Comparison of ENCODE assay signal across 10 cellular contexts in the genomic region with DNA sequence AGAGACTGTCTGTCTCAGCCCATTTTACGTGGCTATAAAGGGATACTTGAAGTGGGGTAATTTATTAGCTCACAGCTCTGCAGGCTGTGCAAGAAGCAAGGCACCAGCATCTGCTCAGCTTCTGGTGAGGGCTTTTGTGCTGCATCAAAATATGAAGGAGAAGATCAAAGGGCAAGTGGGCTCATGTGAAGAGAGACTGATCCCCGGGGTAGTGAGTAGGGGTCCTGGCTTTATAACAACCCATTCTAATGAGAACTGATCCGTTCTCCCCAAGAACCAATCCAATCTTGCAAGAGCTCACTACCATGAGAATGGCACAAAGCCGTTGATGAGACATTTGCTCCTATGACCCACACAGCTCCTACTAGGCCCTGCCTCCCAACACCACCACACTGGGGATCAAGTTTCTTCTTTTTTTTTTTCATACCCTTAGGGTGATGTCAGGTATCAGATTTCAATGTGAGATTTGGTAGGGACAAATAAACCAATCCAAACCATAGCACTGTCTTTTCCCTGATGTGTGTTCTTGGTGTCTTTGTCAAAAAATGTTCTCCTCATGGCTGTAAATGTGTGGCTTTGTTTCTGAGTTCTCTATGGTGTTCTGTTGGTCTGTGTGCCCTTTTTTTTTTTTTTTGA.
DNase-seq lines count a peak whose midpoint lies in the region; ATAC-seq and TF ChIP-seq lines count a peak whose summit lies in the region.
"Had no signal": no experiment of that assay in that cellular context is flagged by ENCODE, and none has a peak within 500 bp of the region (broad histone marks: within the 10 kb centered on the region; RNA-seq: fewer than 3 reads in every experiment).

No MANE protein-coding gene starts in this region.

- ATAC-seq in GM21447 (IDR thresholded peaks at IDR 0.05; ENCODE audit: unreplicated experiment) (no peak), GM18520 (IDR thresholded peaks at IDR 0.05; ENCODE audit: unreplicated experiment) (no peak)
- ATAC-seq: activated T-cell treated with anti-CD3 and anti-CD28 coated beads, Interleukin-2, amount 50 U/mL, for 72 hours had no signal

- H3K27me3 ChIP-seq in brain microvascular endothelial cell (replicated peaks), result no peaks in the 10 kb centered on the region

- no peak overlapping the region for H3K4me3 ChIP-seq in brain microvascular endothelial cell (ENCODE audit: low read depth, low read length)
- H3K4me3 ChIP-seq: lung had no signal

- peaks cover 64% of the 10 kb centered on the region for H3K36me3 ChIP-seq in brain microvascular endothelial cell (replicated peaks)

- in situ Hi-C loops in brain microvascular endothelial cell (cut with HindIII; ENCODE audit: low pct_ligation_motif_present, low sequenced_read_pairs), result no loop called here

- H3K27ac ChIP-seq in brain microvascular endothelial cell, result peak overlapping the region; percentile 15

- DNase-seq in Daoy (ENCODE audit: low read depth), result peak; percentile 56
- DNase-seq in NCI-H146 treated with DMSO at 0.1 percent for 48 hours (lab: John Stamatoyannopoulos, UW; ENCODE audit: unreplicated experiment), result peak; percentile 19
- DNase-seq in brain microvascular endothelial cell, result peak; percentile 64
- peak; percentile 90 for DNase-seq in myocyte (ENCODE audit: low read depth)
- DNase-seq in middle frontal gyrus (ENCODE audit: extremely low spot score, low spot score), result no peak
- no peak for DNase-seq in SHP77 (lab: John Stamatoyannopoulos, UW)
- DNase-seq: activated T-cell treated with anti-CD3 and anti-CD28 coated beads, Interleukin-2, amount 50 U/mL, for 72 hours had no signal

- TF ChIP-seq CTCF in brain microvascular endothelial cell (IDR thresholded peaks at IDR 0.05; ENCODE audit: low read depth, low read length, missing control alignments), result no peak

Comparison
In these comparisons a context has a peak if more than half of its experiments do, and no peak if none do; other contexts are left out.
1. DNase-seq: peak in Daoy (single experiment), NCI-H146 treated with DMSO at 0.1 percent for 48 hours (single experiment), brain microvascular endothelial cell (single experiment) and myocyte (single experiment); none in middle frontal gyrus (single experiment) and SHP77 (0 of 2).